8 cellular contexts compared by ENCODE assay signal in the genomic region with DNA sequence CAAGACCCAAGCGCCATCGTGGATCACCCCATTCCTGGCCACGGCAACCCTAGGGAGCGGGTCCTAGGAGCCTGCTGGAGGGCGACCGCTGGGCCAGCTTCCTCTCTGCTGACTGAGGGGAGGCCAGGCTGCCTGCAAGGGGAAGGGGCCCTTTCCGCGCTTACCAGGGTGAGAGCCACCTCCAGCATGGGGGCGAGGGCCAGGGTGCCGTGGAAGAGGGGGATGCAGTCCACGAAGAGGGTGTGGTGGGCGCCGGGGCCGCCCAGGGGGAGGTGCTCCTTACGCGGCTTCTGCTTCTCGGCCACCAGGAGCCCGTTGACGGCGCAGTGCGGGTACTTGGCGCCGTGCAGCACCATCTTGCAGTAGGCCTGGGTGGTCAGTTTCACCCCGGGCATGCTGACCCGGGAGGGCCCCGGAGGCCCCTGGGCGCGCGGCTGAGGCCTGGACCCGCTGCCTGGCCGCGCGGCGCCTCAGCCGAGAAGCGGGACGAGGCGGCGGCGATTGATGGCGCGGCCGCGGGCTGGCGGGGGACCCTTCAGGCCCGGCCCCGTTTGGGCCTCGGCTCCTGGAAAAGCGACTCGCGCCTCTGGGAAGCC. TPM values are rescaled to one million over a fixed set of nuclear protein-coding genes. Genes with fewer than 3 reads are reported as not detected.
DNase-seq lines count a peak whose midpoint lies in the region; ATAC-seq and TF ChIP-seq lines count a peak whose summit lies in the region.

No MANE protein-coding gene starts in this region.

- H3K27me3 ChIP-seq in brain microvascular endothelial cell (replicated peaks) (no peaks in the 10 kb centered on the region), kidney epithelial cell (ENCODE audit: control insufficient read depth, insufficient read depth, low read length) (no peaks in the 10 kb centered on the region)

- ATAC-seq in HG02884 (IDR thresholded peaks at IDR 0.05; ENCODE audit: unreplicated experiment): peak; percentile 20

- in situ Hi-C loops in brain microvascular endothelial cell (cut with HindIII; ENCODE audit: low pct_ligation_motif_present, low sequenced_read_pairs): no loop called here

- H3K4me3 ChIP-seq in brain microvascular endothelial cell (ENCODE audit: low read depth, low read length) (peak overlapping the region; percentile 93), kidney epithelial cell (ENCODE audit: low read depth, low read length) (peak overlapping the region; percentile 99)

- DNase-seq in activated CD8-positive, alpha-beta memory T cell treated with anti-CD3 and anti-CD28 coated beads for 48 hours (ENCODE audit: low read depth in 2 of 3, low spot score in 2 of 3): peak in 2 of 3 experiments; percentile 10 to 12
- DNase-seq in activated CD8-positive, alpha-beta memory T cell treated with anti-CD3 and anti-CD28 coated beads for 24 hours: no peak
- DNase-seq in RPMI7951 (ENCODE audit: low read depth): peak; percentile 34
- DNase-seq in brain microvascular endothelial cell: no peak
- DNase-seq in kidney epithelial cell (ENCODE audit: low read depth): no peak
- DNase-seq in stimulated activated CD8-positive, alpha-beta memory T cell treated with anti-CD3 and anti-CD28 coated beads, Interleukin-2, amount 100 ng/mL, for 48 hours (ENCODE audit: low read depth in 2 of 2): peak; percentile 9 to 20
- DNase-seq in NCI-H2029 treated with DMSO at 0.1 percent for 48 hours (lab: John Stamatoyannopoulos, UW): no peak

- TF ChIP-seq CTCF in brain microvascular endothelial cell (IDR thresholded peaks at IDR 0.05; ENCODE audit: low read depth, low read length, missing control alignments): no peak
- TF ChIP-seq CTCF in kidney epithelial cell (IDR thresholded peaks at IDR 0.05; ENCODE audit: insufficient read depth, low read length, poor library complexity, severe bottlenecking): no peak

- H3K36me3 ChIP-seq in brain microvascular endothelial cell (replicated peaks): peaks cover 45% of the 10 kb centered on the region
- peaks cover 5% of the 10 kb centered on the region for H3K36me3 ChIP-seq in kidney epithelial cell (ENCODE audit: control insufficient read depth, insufficient read depth, low read length)

- H3K27ac ChIP-seq in brain microvascular endothelial cell: peak overlapping the region; percentile 92

RNA-seq across cellular contexts. Expression of a gene that starts 0.3 kb away (rescaled TPM):
- total RNA-seq in RPMI7951 (2014; rRNA removed; shearing (Covaris generic)): 46.9 and 51.4 TPM in 2 replicates
- total RNA-seq in kidney epithelial cell: 51.8 and 60.7 TPM in 2 replicates

RNA-seq across cellular contexts. Expression of a gene that starts 0.5 kb away (rescaled TPM):
- 560 and 594 TPM in 2 replicates for total RNA-seq in RPMI7951 (2014; rRNA removed; shearing (Covaris generic))
- total RNA-seq in kidney epithelial cell: 720 and 850 TPM in 2 replicates

RNA-seq across cellular contexts. Expression of a gene that starts 48.1 kb away (rescaled TPM):
- total RNA-seq in RPMI7951 (2014; rRNA removed; shearing (Covaris generic)): 3.9 and 6.2 TPM in 2 replicates
- 11.6 and 13.6 TPM in 2 replicates for total RNA-seq in kidney epithelial cell

Comparison
In these comparisons a context has a peak if more than half of its experiments do, and no peak if none do; other contexts are left out.
1. DNase-seq: peak in activated CD8-positive, alpha-beta memory T cell treated with anti-CD3 and anti-CD28 coated beads for 48 hours (2 of 3), RPMI7951 (single experiment) and stimulated activated CD8-positive, alpha-beta memory T cell treated with anti-CD3 and anti-CD28 coated beads, Interleukin-2, amount 100 ng/mL, for 48 hours (2 of 2); none in activated CD8-positive, alpha-beta memory T cell treated with anti-CD3 and anti-CD28 coated beads for 24 hours (single experiment), brain microvascular endothelial cell (single experiment), kidney epithelial cell (single experiment) and NCI-H2029 treated with DMSO at 0.1 percent for 48 hours (single experiment).